8 cellular contexts compared by ENCODE assay signal in the genomic region with DNA sequence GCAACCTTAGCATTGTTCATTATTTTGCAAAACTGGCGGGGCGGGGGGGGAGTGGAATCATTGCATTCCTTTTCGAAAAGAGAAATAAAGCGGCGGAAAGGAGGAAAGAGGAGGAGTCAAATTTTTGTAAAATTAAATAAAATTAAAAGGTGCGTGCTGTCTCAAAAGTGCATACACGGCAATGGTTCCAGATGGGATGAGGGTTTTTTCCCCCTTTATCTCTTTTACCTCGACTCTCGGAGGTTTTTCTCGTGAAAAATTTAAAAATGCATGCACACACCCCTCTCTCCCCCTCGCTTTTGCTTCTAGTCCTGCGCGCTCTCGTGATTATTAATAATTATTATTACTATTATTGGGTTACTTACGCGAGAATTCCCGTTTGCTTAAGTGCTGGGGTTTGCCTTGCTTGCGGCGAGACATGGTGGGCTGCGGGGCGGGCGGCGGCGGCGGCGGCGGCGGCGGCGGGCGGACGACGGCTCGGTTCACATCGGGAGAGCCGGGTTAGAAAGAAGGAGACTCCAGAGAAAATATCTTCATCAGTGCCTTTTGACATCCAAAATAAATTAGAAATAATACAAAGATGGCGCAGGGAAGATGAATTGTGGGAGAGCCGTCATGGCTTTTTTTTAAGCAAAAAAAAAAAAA. TPM values are rescaled to one million over a fixed set of nuclear protein-coding genes. Genes with fewer than 3 reads are reported as not detected.
DNase-seq lines count a peak whose midpoint lies in the region; ATAC-seq and TF ChIP-seq lines count a peak whose summit lies in the region.

No MANE protein-coding gene starts in this region.

- H3K36me3 ChIP-seq in HAP-1 (replicated peaks) (no peaks in the 10 kb centered on the region), gastrocnemius medialis (no peaks in the 10 kb centered on the region)

- H3K9me3 ChIP-seq in HAP-1 (no peaks in the 10 kb centered on the region), gastrocnemius medialis (no peaks in the 10 kb centered on the region)

- H3K27me3 Mint-ChIP-seq in T-cell: peaks cover 33 to 64% of the 10 kb centered on the region in 2 donors

- DNase-seq in HAP-1 (ENCODE audit: low spot score in 2 of 2): peak in 1 of 2 experiments; percentile 63
- no peak for DNase-seq in T-cell
- no peak for DNase-seq in fibroblast of villous mesenchyme (ENCODE audit: low read depth)
- DNase-seq in gastrocnemius medialis: no peak
- DNase-seq in hippocampal formation (lab: John Stamatoyannopoulos, UW): no peak
- no peak for DNase-seq in dedifferentiated amniotic fluid mesenchymal stem cell (ENCODE audit: extremely low spot score)

- in situ Hi-C loops in HAP-1 (cut with MboI; ENCODE audit: low sequenced_read_pairs) (loop anchor here (25.0 kb wide), 1 partner anchor 1266 kb away; no protein-coding TSS in a partner anchor), gastrocnemius medialis (cut with MboI; ENCODE audit: low sequenced_read_pairs in 4 of 4) (loop anchor here in 2 of 4 donors (25.0 kb wide), 2 partner anchors 1241 to 1266 kb away; no protein-coding TSS in a partner anchor)

- H3K4me3 Mint-ChIP-seq in T-cell: peak overlapping the region; percentile 74 to 93 (median 82)

- H3K27ac ChIP-seq in gastrocnemius medialis: no peak overlapping the region

- CTCF ChIA-PET in T-cell (lab: Charles Lee): interaction anchor here in 1 of 2 donors (0.6 kb wide), 1 partner anchor 10 kb away, joined by 3 read pairs; no protein-coding TSS in a partner anchor

- ATAC-seq in T-cell (replicated peaks in 1 of 4) (no peak), gastrocnemius medialis (no peak), GM19035 (IDR thresholded peaks at IDR 0.05; ENCODE audit: unreplicated experiment) (no peak), GM21576 (IDR thresholded peaks at IDR 0.05; ENCODE audit: unreplicated experiment) (no peak)

- peaks cover 49 to 67% (median 55%) of the 10 kb centered on the region in 3 donors for H3K4me1 Mint-ChIP-seq in T-cell

- H3K27me3 ChIP-seq in HAP-1 (ENCODE audit: low read depth) (peaks cover 7% of the 10 kb centered on the region), gastrocnemius medialis (peaks cover 86 to 96% (median 93%) of the 10 kb centered on the region in 3 donors)

- intact Hi-C loops in gastrocnemius medialis (cut with DNase I; ENCODE audit: low total_unique reads): loop anchor here (5.0 kb wide), 1 partner anchor 1251 kb away; no protein-coding TSS in a partner anchor

- no peak overlapping the region for H3K27ac Mint-ChIP-seq in T-cell

- POLR2A ChIA-PET in T-cell (lab: Charles Lee): no interaction called here

- H3K4me1 ChIP-seq in HAP-1 (peaks cover 26% of the 10 kb centered on the region), gastrocnemius medialis (peaks cover 46 to 57% of the 10 kb centered on the region in 2 donors)

- no peak for TF ChIP-seq POLR2A in gastrocnemius medialis (IDR thresholded peaks at IDR 0.05)

- peak overlapping the region; percentile 63 for H3K4me3 ChIP-seq in HAP-1
- H3K4me3 ChIP-seq in fibroblast of villous mesenchyme (ENCODE audit: low read depth, low read length): peak overlapping the region; percentile 69
- peak overlapping the region; percentile 52 to 63 (median 58) for H3K4me3 ChIP-seq in gastrocnemius medialis

- no peaks in the 10 kb centered on the region for H3K9me3 Mint-ChIP-seq in T-cell

- H3K36me3 Mint-ChIP-seq in T-cell: no peaks in the 10 kb centered on the region

- TF ChIP-seq CTCF in fibroblast of villous mesenchyme (IDR thresholded peaks at IDR 0.05; ENCODE audit: insufficient read depth, low read depth, low read length): no peak
- TF ChIP-seq CTCF in gastrocnemius medialis (IDR thresholded peaks at IDR 0.05 in 4 of 5, conservative IDR thresholded peaks at IDR 0.05 in 1 of 5): no peak

RNA-seq across cellular contexts. Expression of a gene that starts 0.5 kb away (rescaled TPM):
- total RNA-seq in T-cell (10 to 100 TPM in 1 of 5 donors, 1 to 10 TPM in 4; 3.6 to 11.9 (median 5.6) TPM), fibroblast of villous mesenchyme (0.43 and 1.6 TPM in 2 replicates), gastrocnemius medialis (1 to 10 TPM in 1 of 4 donors, under 1 TPM in 2, not detected in 1; 0.04 to 1.0 (median 0.07) TPM)
